25 cellular contexts compared by ENCODE assay signal in the genomic region with DNA sequence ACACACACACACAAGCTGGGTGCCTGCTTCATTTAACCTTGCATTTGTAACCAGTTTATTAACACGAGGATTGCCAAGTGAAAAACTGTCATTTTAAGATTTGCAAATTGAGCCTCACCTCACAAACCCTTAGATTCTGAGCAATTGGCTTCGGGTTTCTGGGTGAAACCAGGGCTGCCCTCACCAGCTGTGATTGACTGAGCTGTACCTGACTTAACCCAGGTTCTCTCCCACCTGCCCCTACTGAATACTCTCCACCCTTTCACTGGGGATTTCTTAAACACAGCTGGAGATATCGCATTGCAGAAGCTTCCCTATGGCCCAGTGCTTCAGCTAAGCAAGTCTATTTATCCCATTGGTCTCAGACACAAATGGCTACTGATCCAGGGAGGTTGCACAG.
"Had no signal": no experiment of that assay in that cellular context is flagged by ENCODE, and none has a peak within 500 bp of the region (broad histone marks: within the 10 kb centered on the region; RNA-seq: fewer than 3 reads in every experiment).

No MANE protein-coding gene starts in this region.

- H3K36me3 Mint-ChIP-seq: naive thymus-derived CD8-positive, alpha-beta T cell had no signal

- H3K4me3 ChIP-seq: breast epithelium, gastroesophageal sphincter, hepatocyte, right lobe of liver, testis, transverse colon had no signal

- H3K4me1 Mint-ChIP-seq: activated B cell treated with CpG ODN at 0.5 μM for 24 hours; activated T-helper 17 cell treated with anti-CD3 and anti-CD28 coated beads, Interleukin-2, amount 50 U/mL, for 72 hours; central memory CD8-positive, alpha-beta T cell; naive thymus-derived CD8-positive, alpha-beta T cell; T-helper 17 cell had no signal

- H2AFZ ChIP-seq: hepatocyte had no signal

- H3K27ac ChIP-seq: breast epithelium, epithelial cell of prostate, gastroesophageal sphincter, hepatocyte, right lobe of liver, testis, transverse colon had no signal

- H3K4me3 Mint-ChIP-seq: activated B cell treated with CpG ODN at 0.5 μM for 24 hours; activated T-cell treated with anti-CD3 and anti-CD28 coated beads, Interleukin-2, amount 50 U/mL, for 4 hours; activated T-helper 17 cell treated with anti-CD3 and anti-CD28 coated beads, Interleukin-2, amount 50 U/mL, for 72 hours; central memory CD8-positive, alpha-beta T cell; naive thymus-derived CD8-positive, alpha-beta T cell; T-helper 17 cell had no signal

- H3K36me3 ChIP-seq: breast epithelium, gastroesophageal sphincter, right lobe of liver, transverse colon had no signal

- H3K79me2 ChIP-seq: hepatocyte had no signal

- DNase-seq: activated B cell treated with CpG ODN at 0.5 μM for 24 hours; activated CD4-positive, alpha-beta T cell treated with anti-CD3 and anti-CD28 coated beads, Interleukin-2, amount 50 U/mL, for 48 hours; activated gamma-delta T cell treated with Interleukin-2 at 50 U/mL for 16 hours; activated naive CD4-positive, alpha-beta T cell treated with anti-CD3 and anti-CD28 coated beads, Interleukin-2, amount 50 U/mL, for 16 hours; activated T-cell treated with anti-CD3 and anti-CD28 coated beads, Interleukin-2, amount 50 U/mL, for 4 hours; amniotic stem cell; dermis blood vessel endothelial cell; effector CD4-positive, alpha-beta T cell; left cardiac atrium; mesenchymal stem cell; naive thymus-derived CD8-positive, alpha-beta T cell; posterior cingulate gyrus; right lobe of liver; stimulated activated CD4-positive, alpha-beta T cell treated with anti-CD3 and anti-CD28 coated beads, Interleukin-12 subunit alpha, Interleukin-12 subunit beta, amount 100 ng/mL, for 4 hours; stimulated activated CD4-positive, alpha-beta T cell treated with anti-CD3 and anti-CD28 coated beads, Interleukin-4, amount 100 ng/mL, for 1 hour; stimulated activated naive CD8-positive, alpha-beta T cell treated with anti-CD3 and anti-CD28 coated beads, Interleukin-15, Interleukin-2, amounts not matched to agents 100 U/mL and 50 U/mL, for 24 hours; T-helper 17 cell; testis; transverse colon had no signal

- H3K9me3 ChIP-seq: breast epithelium, gastroesophageal sphincter, right lobe of liver, testis, transverse colon had no signal

- H3K4me1 ChIP-seq: breast epithelium, gastroesophageal sphincter, right lobe of liver, testis, transverse colon had no signal

- H3K27me3 ChIP-seq: right lobe of liver, testis had no signal

- H3K27me3 Mint-ChIP-seq: activated B cell treated with CpG ODN at 0.5 μM for 24 hours had no signal

- H3K9me3 Mint-ChIP-seq: activated T-cell treated with anti-CD3 and anti-CD28 coated beads, Interleukin-2, amount 50 U/mL, for 4 hours; activated T-helper 17 cell treated with anti-CD3 and anti-CD28 coated beads, Interleukin-2, amount 50 U/mL, for 72 hours; central memory CD8-positive, alpha-beta T cell had no signal

- ATAC-seq: activated T-cell treated with anti-CD3 and anti-CD28 coated beads, Interleukin-2, amount 50 U/mL, for 4 hours; activated T-helper 17 cell treated with anti-CD3 and anti-CD28 coated beads, Interleukin-2, amount 50 U/mL, for 72 hours; gastroesophageal sphincter; left cardiac atrium; naive thymus-derived CD8-positive, alpha-beta T cell; right lobe of liver; stimulated activated naive CD8-positive, alpha-beta T cell treated with anti-CD3 and anti-CD28 coated beads, Interleukin-15, Interleukin-2, amounts not matched to agents 100 U/mL and 50 U/mL, for 24 hours; T-helper 17 cell had no signal

- H3K27ac Mint-ChIP-seq: activated B cell treated with CpG ODN at 0.5 μM for 24 hours; activated T-helper 17 cell treated with anti-CD3 and anti-CD28 coated beads, Interleukin-2, amount 50 U/mL, for 72 hours; naive thymus-derived CD8-positive, alpha-beta T cell; T-helper 17 cell had no signal
